In the genomic region with DNA sequence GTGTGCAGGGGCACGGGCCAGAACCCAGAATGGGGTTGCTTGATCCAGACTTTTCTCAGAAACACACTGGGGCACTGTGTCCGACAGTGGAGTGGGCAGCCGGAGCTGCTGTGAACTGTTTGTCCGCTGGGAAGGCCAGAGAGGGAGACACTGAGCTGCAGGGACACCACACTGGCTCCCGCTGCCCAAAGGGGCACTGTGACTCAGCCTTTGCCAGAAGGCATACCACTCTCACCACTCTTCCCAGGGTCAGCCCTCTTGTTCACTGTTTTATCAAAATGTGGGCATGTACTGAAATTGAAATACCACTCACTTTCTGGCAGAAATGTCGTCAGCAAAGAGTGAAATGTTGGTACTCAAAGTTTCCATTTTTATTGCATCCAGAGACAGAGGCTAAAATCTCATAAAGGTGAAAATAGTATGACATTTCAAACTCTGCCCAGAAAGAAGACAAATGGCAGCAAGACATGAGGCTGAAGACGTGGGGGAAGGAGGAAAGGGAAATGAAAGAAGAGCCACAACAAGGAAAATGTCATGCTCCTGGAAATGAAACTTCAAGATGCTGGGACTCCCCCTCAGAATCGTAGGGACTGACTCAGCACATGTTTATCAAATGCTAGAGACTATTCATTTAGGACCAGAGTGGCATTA, we compare ENCODE assay signal across 8 cellular contexts. TPM values are rescaled to one million over a fixed set of nuclear protein-coding genes. Genes with fewer than 3 reads are reported as not detected.
DNase-seq lines count a peak whose midpoint lies in the region; ATAC-seq and TF ChIP-seq lines count a peak whose summit lies in the region.

No MANE protein-coding gene starts in this region.

- peaks cover 64% of the 10 kb centered on the region for H3K4me1 ChIP-seq in CD8-positive, alpha-beta T cell (ENCODE audit: insufficient read depth, low read length)
- H3K4me1 ChIP-seq in suprapubic skin = peaks cover 20% of the 10 kb centered on the region

- CTCF ChIA-PET in CD8-positive, alpha-beta T cell (lab: Charles Lee) = interaction anchor here (0.8 to 10.5 kb wide), 10 partner anchors 22 to 201 kb away, joined by 3 to 94 read pairs (median 6); no protein-coding TSS in a partner anchor

- peak overlapping the region; percentile 88 for H3K4me3 Mint-ChIP-seq in CD8-positive, alpha-beta T cell
- peak overlapping the region in 1 of 5 donors; percentile 28 for H3K4me3 Mint-ChIP-seq in immature natural killer cell

- H3K4me1 Mint-ChIP-seq in CD8-positive, alpha-beta T cell (ENCODE audit: low read depth) = peaks cover 80% of the 10 kb centered on the region
- H3K4me1 Mint-ChIP-seq in immature natural killer cell = peaks cover 29 to 44% of the 10 kb centered on the region in 2 donors

- H3K36me3 Mint-ChIP-seq in CD8-positive, alpha-beta T cell = peaks cover 13% of the 10 kb centered on the region
- no peaks in the 10 kb centered on the region for H3K36me3 Mint-ChIP-seq in immature natural killer cell

- H3K4me3 ChIP-seq in CD8-positive, alpha-beta T cell (ENCODE audit: low read depth, low read length) = peak overlapping the region; percentile 47
- H3K4me3 ChIP-seq in HFF-Myc (replicated peaks; ENCODE audit: low read depth, low read length) = no peak overlapping the region
- H3K4me3 ChIP-seq in suprapubic skin = no peak overlapping the region

- H3K27me3 Mint-ChIP-seq in CD8-positive, alpha-beta T cell (ENCODE audit: low read depth) = no peaks in the 10 kb centered on the region
- H3K27me3 Mint-ChIP-seq in immature natural killer cell (ENCODE audit: low read depth in 3 of 3) = peaks cover 0 to 4% (median 0%) of the 10 kb centered on the region in 3 donors

- no peak for TF ChIP-seq CTCF in CD8-positive, alpha-beta T cell (IDR thresholded peaks at IDR 0.05)
- TF ChIP-seq CTCF in HFF-Myc (IDR thresholded peaks at IDR 0.05; ENCODE audit: low read depth, low read length, missing control alignments) = peak; percentile 18
- TF ChIP-seq CTCF in suprapubic skin (IDR thresholded peaks at IDR 0.05) = no peak

- no peak for TF ChIP-seq POLR2A in suprapubic skin (IDR thresholded peaks at IDR 0.05)

- H3K27me3 ChIP-seq in CD8-positive, alpha-beta T cell (ENCODE audit: insufficient read depth, low read length) = no peaks in the 10 kb centered on the region
- H3K27me3 ChIP-seq in suprapubic skin = no peaks in the 10 kb centered on the region

- peaks cover 6% of the 10 kb centered on the region for H3K9me3 Mint-ChIP-seq in CD8-positive, alpha-beta T cell
- peaks cover 0 to 2% (median 0%) of the 10 kb centered on the region in 6 donors for H3K9me3 Mint-ChIP-seq in immature natural killer cell

- intact Hi-C loops in CD8-positive, alpha-beta T cell (cut with DNase I, micrococcal nuclease) = loop anchor here (1.0 to 2.0 kb wide), 3 partner anchors 19 to 40 kb away; no protein-coding TSS in a partner anchor

- peaks cover 6% of the 10 kb centered on the region for H3K9me3 ChIP-seq in CD8-positive, alpha-beta T cell (ENCODE audit: low read length)
- no peaks in the 10 kb centered on the region for H3K9me3 ChIP-seq in suprapubic skin

- H3K36me3 ChIP-seq in CD8-positive, alpha-beta T cell (ENCODE audit: insufficient read depth, low read length) = no peaks in the 10 kb centered on the region
- H3K36me3 ChIP-seq in suprapubic skin = no peaks in the 10 kb centered on the region

- POLR2A ChIA-PET in CD8-positive, alpha-beta T cell (lab: Charles Lee) = interaction anchor here (0.9 to 18.5 kb wide), 10 partner anchors 10 to 201 kb away, joined by 3 to 700 read pairs (median 8); no protein-coding TSS in a partner anchor

- peak overlapping the region; percentile 100 for H3K27ac Mint-ChIP-seq in CD8-positive, alpha-beta T cell
- H3K27ac Mint-ChIP-seq in immature natural killer cell = peak overlapping the region in 5 of 6 donors; percentile 1 to 94 (median 58)

- no peak for TF ChIP-seq EP300 in suprapubic skin (IDR thresholded peaks at IDR 0.05)

- H3K27ac ChIP-seq in CD8-positive, alpha-beta T cell (ENCODE audit: low read depth, low read length) = peak overlapping the region; percentile 97
- no peak overlapping the region for H3K27ac ChIP-seq in suprapubic skin

- no peak for ATAC-seq in CD8-positive, alpha-beta T cell
- ATAC-seq in HG03378 (IDR thresholded peaks at IDR 0.05; ENCODE audit: unreplicated experiment) = no peak

- peak in 3 of 7 experiments; percentile 30 to 42 (median 40) for DNase-seq in CD8-positive, alpha-beta T cell
- DNase-seq in HFF-Myc (ENCODE audit: extremely low read depth, low read depth) (no peak), T-helper 2 cell (peak in 4 of 5 experiments; percentile 13 to 76 (median 40)), immature natural killer cell (no peak), NCI-H146 treated with DMSO at 0.1 percent for 48 hours (lab: John Stamatoyannopoulos, UW; ENCODE audit: unreplicated experiment) (no peak), NCI-H2227 (lab: John Stamatoyannopoulos, UW; ENCODE audit: unreplicated experiment) (no peak), suprapubic skin (ENCODE audit: low spot score in 2 of 2) (no peak)

- WGBS in suprapubic skin = 71% methylated on average over 6 of the region's 8 CpGs

RNA-seq across cellular contexts. Expression of a gene that starts 4.5 kb away (rescaled TPM):
- total RNA-seq in CD8-positive, alpha-beta T cell = 100 to 1,000 TPM; 287 to 310 TPM
- 10 to 100 TPM; 36.8 to 70.9 (median 65.6) TPM for polyA plus RNA-seq in immature natural killer cell
- 1 to 10 TPM in 3 of 4 donors, under 1 TPM in 1; 0.73 to 7.1 (median 4.2) TPM for total RNA-seq in suprapubic skin

Comparison
In these comparisons a context has a peak if more than half of its experiments do, and no peak if none do; other contexts are left out.
1. DNase-seq: peak in T-helper 2 cell (4 of 5); none in HFF-Myc (single experiment), immature natural killer cell (0 of 3), NCI-H146 treated with DMSO at 0.1 percent for 48 hours (single experiment), NCI-H2227 (single experiment) and suprapubic skin (0 of 2).
2. RNA of a gene that starts 4.5 kb away (total RNA-seq): 287 to 310 TPM in CD8-positive, alpha-beta T cell; 0.73 to 7.1 TPM in suprapubic skin; every median in the first group is over 10 times any median in the second.